ENCODE assay signal across 18 cellular contexts in the genomic region with DNA sequence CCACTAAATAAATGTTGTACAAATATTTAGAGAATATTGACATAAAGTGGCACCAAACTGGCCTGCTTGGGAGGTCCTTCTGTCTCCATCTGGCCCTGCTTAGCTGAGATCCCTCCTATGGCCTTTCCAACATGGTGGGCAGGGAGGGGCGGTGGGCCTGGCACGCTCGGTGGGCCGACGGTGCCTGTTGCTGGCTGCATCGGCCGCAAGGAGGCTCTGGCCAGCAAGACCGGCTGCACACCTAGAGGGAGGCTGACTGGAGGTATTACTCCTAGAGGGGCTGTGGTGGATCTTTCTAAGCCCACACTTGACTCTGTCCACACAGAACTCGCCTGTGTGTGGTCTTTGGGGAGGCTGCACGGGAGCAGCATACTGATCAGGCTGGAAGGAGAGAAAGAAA.
"Had no signal": no experiment of that assay in that cellular context is flagged by ENCODE, and none has a peak within 500 bp of the region (broad histone marks: within the 10 kb centered on the region; RNA-seq: fewer than 3 reads in every experiment).

No MANE protein-coding gene starts in this region.

- H3K27ac ChIP-seq: colonic mucosa, foreskin keratinocyte, left ventricle myocardium inferior, right atrium auricular region, stomach, thoracic aorta, transverse colon had no signal

- H3K4me3 Mint-ChIP-seq: immature natural killer cell, naive B cell, nephron had no signal

- H3K4me3 ChIP-seq: colonic mucosa, left ventricle myocardium inferior, right atrium auricular region, stomach, thoracic aorta, transverse colon had no signal

- H3K27ac Mint-ChIP-seq: immature natural killer cell, naive B cell, nephron had no signal

- H3K9me3 Mint-ChIP-seq: immature natural killer cell, naive B cell, nephron had no signal

- H3K27me3 ChIP-seq: colonic mucosa, right atrium auricular region had no signal

- H3K4me1 ChIP-seq: colonic mucosa, foreskin keratinocyte, left ventricle myocardium inferior, right atrium auricular region, stomach, transverse colon had no signal

- H3K9me3 ChIP-seq: colonic mucosa, left ventricle myocardium inferior, right atrium auricular region, stomach, thoracic aorta, transverse colon had no signal

- ATAC-seq: foreskin keratinocyte, left cardiac atrium had no signal

- DNase-seq: colonic mucosa; dermis blood vessel endothelial cell; erythroblast; foreskin keratinocyte; immature natural killer cell; left cardiac atrium; left ventricle myocardium inferior; mesendoderm; naive B cell; small intestine; stimulated activated CD4-positive, alpha-beta T cell treated with anti-CD3 and anti-CD28 coated beads, Interleukin-12 subunit alpha, Interleukin-12 subunit beta, amount 100 ng/mL, for 4 hours; stimulated activated naive CD4-positive, alpha-beta T cell; stomach; substantia nigra; transverse colon had no signal

- H3K36me3 ChIP-seq: colonic mucosa, left ventricle myocardium inferior, right atrium auricular region, stomach, thoracic aorta, transverse colon had no signal

- H3K4me1 Mint-ChIP-seq: immature natural killer cell, naive B cell, nephron had no signal

- H3K36me3 Mint-ChIP-seq: immature natural killer cell, naive B cell had no signal
